Comparison of ENCODE assay signal across 1 cellular context in genomic region chr1:7856345-7856744, GRCh38.
TF ChIP-seq lines count a peak whose summit lies in the region.

No MANE protein-coding gene starts in this region.

TF ChIP-seq in WTC11, 78 proteins besides CTCF, POLR2A, EP300 and RAD21 (continued from another document):
- no peak for TF ChIP-seq STAT6 (CRISPR knock-in tag; conservative IDR thresholded peaks at IDR 0.05; ENCODE audit: low read depth)
- no peak for TF ChIP-seq IRF1 (CRISPR knock-in tag; IDR thresholded peaks at IDR 0.05)
